Comparison of ENCODE assay signal across 24 cellular contexts in genomic region chr5:122908662-122909061, GRCh38.
DNase-seq lines count a peak whose midpoint lies in the region; ATAC-seq, FAIRE-seq and TF ChIP-seq lines count a peak whose summit lies in the region.
"Had no signal": no experiment of that assay in that cellular context is flagged by ENCODE, and none has a peak within 500 bp of the region (broad histone marks: within the 10 kb centered on the region; RNA-seq: fewer than 3 reads in every experiment).

No MANE protein-coding gene starts in this region.

- no peaks in the 10 kb centered on the region for H3K79me2 ChIP-seq in GM23338 (replicated peaks; ENCODE audit: insufficient read depth)
- no peaks in the 10 kb centered on the region for H3K79me2 ChIP-seq in K562 (ENCODE audit: control insufficient read depth, insufficient read depth, low read length)
- peaks cover 18% of the 10 kb centered on the region for H3K79me2 ChIP-seq in keratinocyte (ENCODE audit: control insufficient read depth, insufficient read depth, low read length)

- peak; percentile 69 for ATAC-seq in GM23338
- peak; percentile 99 for ATAC-seq in K562
- ATAC-seq in HG03025 (IDR thresholded peaks at IDR 0.05; ENCODE audit: low FRiP score, unreplicated experiment), result no peak
- ATAC-seq: stimulated activated naive CD8-positive, alpha-beta T cell treated with anti-CD3 and anti-CD28 coated beads, Interleukin-15, Interleukin-2, amounts not matched to agents 100 U/mL and 50 U/mL, for 24 hours had no signal

- POLR2A ChIA-PET in K562 (lab: Yijun Ruan, JAX), result no interaction called here

- FAIRE-seq in K562 (lab: Jason Lieb, UNC) (peak; percentile 88), keratinocyte (lab: Jason Lieb, UNC) (peak; percentile 41)
- FAIRE-seq: D721Med, endometrium had no signal

- TF ChIP-seq RAD21 in K562 (CRISPR knock-in tag; conservative IDR thresholded peaks at IDR 0.05 in 1 of 2, IDR thresholded peaks at IDR 0.05 in 1 of 2), result peak; percentile 53 to 77

- H2BK15ac ChIP-seq in neuronal stem cell (ENCODE audit: low read length), result no peak overlapping the region

- H3K4ac ChIP-seq in neuronal stem cell (ENCODE audit: low read length), result no peak overlapping the region

- no peak overlapping the region for H2BK5ac ChIP-seq in neuronal stem cell (ENCODE audit: low read length)

- H3K9me3 Mint-ChIP-seq in GM23338, result peaks cover 9% of the 10 kb centered on the region; the same call in 2 of the 3 replicates
- H3K9me3 Mint-ChIP-seq: activated naive CD8-positive, alpha-beta T cell treated with anti-CD3 and anti-CD28 coated beads, Interleukin-2, amount 10 ng/mL, durations not matched to agents 7 days and 5 days; IgD-negative memory B cell; T-helper 2 cell treated with Interferon-gamma antibody and Interleukin-4, amounts not matched to agents 5 μg/mL and 100 μg/mL, for 36 hours had no signal

- no peak overlapping the region for H3K4me3 ChIP-seq in GM23338
- H3K4me3 ChIP-seq in K562, result no peak overlapping the region
- H3K4me3 ChIP-seq in keratinocyte (ENCODE audit: control insufficient read depth in 2 of 3, extremely low read depth in 1 of 3, insufficient read depth in 2 of 3, low read depth in 1 of 3, low read length in 3 of 3), result no peak overlapping the region
- H3K4me3 ChIP-seq in thyroid gland (replicated peaks in 1 of 3), result no peak overlapping the region
- no peak overlapping the region for H3K4me3 ChIP-seq in neuronal stem cell (ENCODE audit: low read length in 2 of 2)
- H3K4me3 ChIP-seq: heart right ventricle had no signal

- peak in 1 of 2 experiments; percentile 35; a peak in 3 of 4 replicates for TF ChIP-seq CTCF in GM23338 (conservative IDR thresholded peaks at IDR 0.05; ENCODE audit: low read depth in 2 of 2)
- TF ChIP-seq CTCF in K562 (IDR thresholded peaks at IDR 0.05 in 2 of 3, conservative IDR thresholded peaks at IDR 0.05 in 1 of 3; ENCODE audit: insufficient read depth in 2 of 3, low read depth in 1 of 3, low read length in 3 of 3), result peak; percentile 53 to 97 (median 93)
- no peak for TF ChIP-seq CTCF in keratinocyte (optimal IDR thresholded peaks at IDR 0.05 in 1 of 3, IDR thresholded peaks at IDR 0.05 in 1 of 3, conservative IDR thresholded peaks at IDR 0.05 in 1 of 3; ENCODE audit: extremely low read depth in 1 of 3, insufficient read depth in 2 of 3, low read length in 3 of 3)
- TF ChIP-seq CTCF in thyroid gland (IDR thresholded peaks at IDR 0.05), result peak in 2 of 6 experiments; percentile 15 to 24

- H3K14ac ChIP-seq in neuronal stem cell (ENCODE audit: low read length), result no peak overlapping the region

- no peak overlapping the region for H2AFZ ChIP-seq in GM23338
- H2AFZ ChIP-seq in K562 (ENCODE audit: low read depth, low read length), result no peak overlapping the region
- no peak overlapping the region for H2AFZ ChIP-seq in keratinocyte (ENCODE audit: control insufficient read depth, low read length)
- no peak overlapping the region for H2AFZ ChIP-seq in neuronal stem cell (ENCODE audit: low read length)

- no peaks in the 10 kb centered on the region for H3K9me2 ChIP-seq in GM23338 (ENCODE audit: insufficient read depth)

- no peak for TF ChIP-seq EP300 in K562 (IDR thresholded peaks at IDR 0.05; ENCODE audit: low read length)

- H3K27ac ChIP-seq in GM23338 (ENCODE audit: low read depth) (no peak overlapping the region), K562 (ENCODE audit: extremely low read depth, low read depth, low read length) (no peak overlapping the region), keratinocyte (ENCODE audit: control insufficient read depth, insufficient read depth, low read length) (no peak overlapping the region), thyroid gland (peak overlapping the region; percentile 86 to 92 (median 87)), neuronal stem cell (replicated peaks; ENCODE audit: low read length) (no peak overlapping the region)
- H3K27ac ChIP-seq: brain microvascular endothelial cell, heart right ventricle, VCaP had no signal

- no peak overlapping the region for H2BK12ac ChIP-seq in neuronal stem cell (ENCODE audit: low read length)

- no peak overlapping the region for H4K91ac ChIP-seq in neuronal stem cell (ENCODE audit: low read depth, low read length, poor library complexity)

- H3K18ac ChIP-seq in neuronal stem cell (ENCODE audit: low read length), result no peak overlapping the region

- H3K36me3 Mint-ChIP-seq in GM23338 (ENCODE audit: low read depth), result peaks cover 6% of the 10 kb centered on the region; the same call in 2 of the 3 replicates
- H3K36me3 Mint-ChIP-seq: activated naive CD8-positive, alpha-beta T cell treated with anti-CD3 and anti-CD28 coated beads, Interleukin-2, amount 10 ng/mL, durations not matched to agents 7 days and 5 days; IgD-negative memory B cell had no signal

- no peaks in the 10 kb centered on the region for H3K79me1 ChIP-seq in neuronal stem cell (ENCODE audit: low read depth, low read length)

- no peaks in the 10 kb centered on the region for H3F3A ChIP-seq in GM23338 (replicated peaks; ENCODE audit: low read depth)

- intact Hi-C loops in K562 (cut with micrococcal nuclease), result no loop called here
- intact Hi-C loops in thyroid gland (cut with DNase I), result no loop called here

- H4K20me1 ChIP-seq in GM23338 (replicated peaks; ENCODE audit: insufficient read depth) (no peaks in the 10 kb centered on the region), K562 (replicated peaks; ENCODE audit: control insufficient read depth, insufficient read depth, low read length) (no peaks in the 10 kb centered on the region), keratinocyte (ENCODE audit: control insufficient read depth, extremely low read depth, insufficient read depth, low read length) (no peaks in the 10 kb centered on the region)

- peaks cover 2% of the 10 kb centered on the region for H3K27me3 Mint-ChIP-seq in GM23338 (ENCODE audit: insufficient read depth, low read depth, poor library complexity)
- H3K27me3 Mint-ChIP-seq: IgD-negative memory B cell had no signal

- WGBS in K562 (ENCODE audit: insufficient coverage, low coverage, missing lambda C conversion rate), result 14% methylated on average over 6 of the region's 6 CpGs
- 33 to 45% methylated on average over 6 of the region's 6 CpGs for WGBS in thyroid gland, 2 donors
- no CpG with 5 or more reads among the region's 6 CpGs for WGBS in neuronal stem cell (ENCODE audit: extremely low coverage in 2 of 2, insufficient read length in 2 of 2, insufficient replicate concordance in 1 of 2), 2 donors

- H2BK120ac ChIP-seq in neuronal stem cell (ENCODE audit: low read depth, low read length), result no peak overlapping the region

- H3K27ac Mint-ChIP-seq in GM23338, result no peak overlapping the region
- H3K27ac Mint-ChIP-seq: activated naive CD8-positive, alpha-beta T cell treated with anti-CD3 and anti-CD28 coated beads, Interleukin-2, amount 10 ng/mL, durations not matched to agents 7 days and 5 days; H9; IgD-negative memory B cell; T-helper 2 cell treated with Interferon-gamma antibody and Interleukin-4, amounts not matched to agents 5 μg/mL and 100 μg/mL, for 36 hours had no signal

- dilution Hi-C loops in keratinocyte (cut with MboI; ENCODE audit: extremely low pct_ligation_motif_present, low sequenced_read_pairs), result no loop called here

- H3K9ac ChIP-seq in K562 (ENCODE audit: insufficient read depth in 1 of 2, low read depth in 2 of 2, low read length in 2 of 2) (no peak overlapping the region), keratinocyte (ENCODE audit: control insufficient read depth, extremely low read depth, insufficient read depth, low read length) (no peak overlapping the region), neuronal stem cell (ENCODE audit: low read depth, low read length, poor library complexity) (no peak overlapping the region)

- H3K4me1 ChIP-seq in GM23338 (ENCODE audit: insufficient read depth) (no peaks in the 10 kb centered on the region), K562 (replicated peaks in 1 of 2; ENCODE audit: control insufficient read depth in 2 of 2, insufficient read depth in 2 of 2, low read length in 2 of 2) (no peaks in the 10 kb centered on the region), keratinocyte (ENCODE audit: control insufficient read depth, extremely low read depth, insufficient read depth, low read length) (peaks cover 14% of the 10 kb centered on the region), thyroid gland (peaks cover 43% of the 10 kb centered on the region in 2 donors), neuronal stem cell (ENCODE audit: control insufficient read depth in 2 of 2, insufficient read depth in 1 of 2, low read depth in 1 of 2, low read length in 2 of 2) (peaks cover 0 to 6% of the 10 kb centered on the region in 2 donors)

- BruUV-seq in K562 (replicated peaks; lab: Mats Ljungman, UMichigan), result no TSS peak

- in situ Hi-C loops in K562 (cut with MboI), result no loop called here

- H3K23ac ChIP-seq in neuronal stem cell (ENCODE audit: low read depth, low read length, poor library complexity), result no peak overlapping the region

- H2AK5ac ChIP-seq in neuronal stem cell (ENCODE audit: low read depth, low read length), result no peak overlapping the region

- H3K4me3 Mint-ChIP-seq in GM23338, result no peak overlapping the region
- H3K4me3 Mint-ChIP-seq: activated naive CD8-positive, alpha-beta T cell treated with anti-CD3 and anti-CD28 coated beads, Interleukin-2, amount 10 ng/mL, durations not matched to agents 7 days and 5 days; H9; IgD-negative memory B cell; T-helper 2 cell treated with Interferon-gamma antibody and Interleukin-4, amounts not matched to agents 5 μg/mL and 100 μg/mL, for 36 hours had no signal

- H3K4me1 Mint-ChIP-seq in GM23338, result peaks cover 5% of the 10 kb centered on the region; the same call in 2 of the 3 replicates
- H3K4me1 Mint-ChIP-seq: activated naive CD8-positive, alpha-beta T cell treated with anti-CD3 and anti-CD28 coated beads, Interleukin-2, amount 10 ng/mL, durations not matched to agents 7 days and 5 days; IgD-negative memory B cell had no signal

- DNase-seq in GM23338 (ENCODE audit: low spot score) (peak; percentile 34), K562 (ENCODE audit: extremely low read depth in 1 of 4, low spot score in 3 of 4) (peak in 2 of 4 experiments; percentile 27 to 56), keratinocyte (ENCODE audit: low read depth, low spot score) (no peak), thyroid gland (peak; percentile 93 to 96), neuronal stem cell (ENCODE audit: low spot score) (no peak)
- no peak for DNase-seq in central memory CD4-positive, alpha-beta T cell
- DNase-seq: activated CD4-positive, alpha-beta T cell treated with anti-CD3 and anti-CD28 coated beads, Interleukin-2, amount 50 U/mL, for 1 hour; activated CD8-positive, alpha-beta memory T cell treated with anti-CD3 and anti-CD28 coated beads, Interleukin-2, amount 50 U/mL, for 4 hours; activated naive CD8-positive, alpha-beta T cell treated with anti-CD3 and anti-CD28 coated beads, Interleukin-2, amount 10 ng/mL, durations not matched to agents 7 days and 5 days; brain microvascular endothelial cell; EL; H9; heart right ventricle; NCI-H1417 treated with DMSO at 0.1 percent for 48 hours; nucleus accumbens; RPMI8226; stimulated activated CD4-positive, alpha-beta T cell treated with anti-CD3 and anti-CD28 coated beads, Interleukin-4, amount 100 ng/mL, for 24 hours; stimulated activated naive CD8-positive, alpha-beta T cell treated with anti-CD3 and anti-CD28 coated beads, Interleukin-15, Interleukin-2, amounts not matched to agents 100 U/mL and 50 U/mL, for 24 hours had no signal

- H3K9me3 ChIP-seq in K562 (replicated peaks; ENCODE audit: control insufficient read depth, insufficient read depth, low read depth, low read length) (no peaks in the 10 kb centered on the region), keratinocyte (ENCODE audit: control insufficient read depth, low read depth, low read length) (no peaks in the 10 kb centered on the region), thyroid gland (no peaks in the 10 kb centered on the region), neuronal stem cell (replicated peaks in 1 of 2; ENCODE audit: control insufficient read depth in 2 of 2, insufficient read depth in 1 of 2, low read depth in 1 of 2, low read length in 2 of 2) (no peaks in the 10 kb centered on the region)
- H3K9me3 ChIP-seq: heart right ventricle had no signal

- TF ChIP-seq POLR2A in K562 (conservative IDR thresholded peaks at IDR 0.05) (no peak), thyroid gland (IDR thresholded peaks at IDR 0.05) (peak in 1 of 2 donors; percentile 69)

- no peak overlapping the region for H3K4me2 ChIP-seq in GM23338
- no peak overlapping the region for H3K4me2 ChIP-seq in K562 (ENCODE audit: insufficient read depth, low read length)
- H3K4me2 ChIP-seq in keratinocyte (ENCODE audit: control insufficient read depth, extremely low read depth, insufficient read depth, low read depth, low read length), result no peak overlapping the region
- no peak overlapping the region for H3K4me2 ChIP-seq in neuronal stem cell (ENCODE audit: insufficient read depth, low read length, poor library complexity, severe bottlenecking)

- H3K9me1 ChIP-seq in K562 (ENCODE audit: control insufficient read depth, insufficient read depth, low read length), result no peaks in the 10 kb centered on the region
- no peaks in the 10 kb centered on the region for H3K9me1 ChIP-seq in keratinocyte (ENCODE audit: control insufficient read depth, extremely low read depth, insufficient read depth, low read length)

- no peak overlapping the region for H4K8ac ChIP-seq in neuronal stem cell (ENCODE audit: low read depth, low read length)

- CTCF ChIA-PET in K562 (lab: Yijun Ruan, JAX; ENCODE audit: low intra/inter-chr PET ratio), result interaction anchor here (0.6 kb wide), 1 partner anchor 215 kb away, joined by 3 read pairs; no protein-coding TSS in a partner anchor

- no peaks in the 10 kb centered on the region for H3K27me3 ChIP-seq in GM23338 (ENCODE audit: insufficient read depth)
- H3K27me3 ChIP-seq in K562 (ENCODE audit: control insufficient read depth in 2 of 2, insufficient read depth in 2 of 2, low read length in 2 of 2), result peaks cover 0 to 5% of the 10 kb centered on the region in 2 experiments; a peak in 2 of 5 replicates
- no peaks in the 10 kb centered on the region for H3K27me3 ChIP-seq in keratinocyte (ENCODE audit: control insufficient read depth, extremely low read depth, insufficient read depth, low read length)
- no peaks in the 10 kb centered on the region for H3K27me3 ChIP-seq in thyroid gland
- no peaks in the 10 kb centered on the region for H3K27me3 ChIP-seq in neuronal stem cell (ENCODE audit: control insufficient read depth in 3 of 3, insufficient read depth in 3 of 3, low read depth in 1 of 3, low read length in 3 of 3)
- H3K27me3 ChIP-seq: brain microvascular endothelial cell, heart right ventricle had no signal

- no peaks in the 10 kb centered on the region for H3K36me3 ChIP-seq in GM23338 (ENCODE audit: insufficient read depth)
- H3K36me3 ChIP-seq in K562 (ENCODE audit: control insufficient read depth, insufficient read depth, low read length), result no peaks in the 10 kb centered on the region
- H3K36me3 ChIP-seq in keratinocyte (ENCODE audit: control insufficient read depth in 2 of 2, extremely low read depth in 1 of 2, insufficient read depth in 2 of 2, low read length in 2 of 2), result no peaks in the 10 kb centered on the region
- no peaks in the 10 kb centered on the region for H3K36me3 ChIP-seq in thyroid gland
- H3K36me3 ChIP-seq in neuronal stem cell (replicated peaks in 1 of 2; ENCODE audit: control insufficient read depth in 2 of 2, insufficient read depth in 2 of 2, low read length in 2 of 2), result no peaks in the 10 kb centered on the region
- H3K36me3 ChIP-seq: brain microvascular endothelial cell had no signal

Comparison
In these comparisons a context has a peak if more than half of its experiments do, and no peak if none do; other contexts are left out.
1. DNase-seq: peak in GM23338 (single experiment) and thyroid gland (2 of 2); none in keratinocyte (single experiment), central memory CD4-positive, alpha-beta T cell (single experiment) and neuronal stem cell (single experiment).
2. H3K27ac ChIP-seq: peak in thyroid gland (3 of 3); none in GM23338 (single experiment), K562 (single experiment), keratinocyte (single experiment) and neuronal stem cell (single experiment).
3. CTCF ChIP-seq: peak in K562 (3 of 3); none in keratinocyte (0 of 3).